Comparison of ENCODE assay signal across 31 cellular contexts in genomic region chr15:65402971-65403370, GRCh38. TPM values are rescaled to one million over a fixed set of nuclear protein-coding genes. Genes with fewer than 3 reads are reported as not detected.
"Had no signal": no experiment of that assay in that cellular context is flagged by ENCODE, and none has a peak within 500 bp of the region (broad histone marks: within the 10 kb centered on the region; RNA-seq: fewer than 3 reads in every experiment).

No MANE protein-coding gene starts in this region.

- H3K9me3 ChIP-seq: left lung, lower lobe of right lung, pancreas, prostate gland, stomach, testis, thyroid gland, transverse colon, upper lobe of right lung had no signal

- H3K4me1 ChIP-seq: lower lobe of right lung, prostate gland had no signal

- DNase-seq: hypothalamus; immature natural killer cell; left colon; left lung; lower lobe of right lung; mammary epithelial cell; mesenchymal stem cell; naive thymus-derived CD4-positive, alpha-beta T cell; retina; right cardiac atrium; stimulated activated CD4-positive, alpha-beta T cell treated with anti-CD3 and anti-CD28 coated beads, Interleukin-1b, Interleukin-23, amount 100 ng/mL, for 48 hours; stimulated activated CD4-positive, alpha-beta T cell treated with anti-CD3 and anti-CD28 coated beads, Interleukin-2, amount 100 ng/mL, for 48 hours; stimulated activated CD4-positive, alpha-beta T cell treated with anti-CD3 and anti-CD28 coated beads, Interleukin-4, amount 100 ng/mL, for 4 hours; stimulated activated CD8-positive, alpha-beta memory T cell treated with anti-CD3 and anti-CD28 coated beads, Interleukin-4, amount 100 ng/mL, for 48 hours; stimulated activated naive B cell treated with anti-CD40 and anti-IgM and Interleukin-4, amounts not matched to agents 10 μg/mL and 1 μg/mL and 100 μg/mL, for 72 hours; stimulated activated naive CD8-positive, alpha-beta T cell treated with anti-CD3 and anti-CD28 coated beads, Interleukin-15, Interleukin-2, amounts not matched to agents 100 U/mL and 50 U/mL, for 24 hours; stomach; testis; thyroid gland; transverse colon; upper lobe of right lung had no signal

- H3K27me3 ChIP-seq: pancreas, testis, thyroid gland had no signal

- H3K27ac ChIP-seq: left lung, lower lobe of right lung, pancreas, prostate gland, stomach, testis, thyroid gland, transverse colon, upper lobe of right lung had no signal

- ATAC-seq: left colon; left lung; lower lobe of right lung; naive thymus-derived CD4-positive, alpha-beta T cell; natural killer cell treated with Interleukin-12 subunit alpha and Interleukin-12 subunit beta and Interleukin-15 and Interleukin-18, amount 100 ng/mL, for 72 hours; pancreas; right cardiac atrium; stimulated activated naive B cell treated with anti-CD40 and anti-IgM and Interleukin-4, amounts not matched to agents 10 μg/mL and 1 μg/mL and 100 μg/mL, for 72 hours; stimulated activated naive CD8-positive, alpha-beta T cell treated with anti-CD3 and anti-CD28 coated beads, Interleukin-15, Interleukin-2, amounts not matched to agents 100 U/mL and 50 U/mL, for 24 hours; upper lobe of right lung had no signal

- FAIRE-seq: islet of Langerhans, kidney, pancreas, urothelium cell line had no signal

- H3K36me3 ChIP-seq: left lung, lower lobe of right lung, pancreas, prostate gland, stomach, thyroid gland, transverse colon, upper lobe of right lung had no signal

- H3K4me3 ChIP-seq: left lung, lower lobe of right lung, pancreas, prostate gland, smooth muscle cell, stomach, testis, thyroid gland, transverse colon, upper lobe of right lung had no signal

- H3K4me2 ChIP-seq: smooth muscle cell had no signal

RNA-seq across cellular contexts. Expression of gene IGDCC4, which starts 19.8 kb away (rescaled TPM):
- polyA plus RNA-seq: liver had no signal

RNA-seq across cellular contexts. Expression of gene IGDCC3, which starts 25.2 kb away (rescaled TPM):
- total RNA-seq: lower lobe of right lung; mammary epithelial cell; naive thymus-derived CD4-positive, alpha-beta T cell; natural killer cell treated with Interleukin-12 subunit alpha and Interleukin-12 subunit beta and Interleukin-15 and Interleukin-18, amount 100 ng/mL, for 72 hours; omental fat pad; sciatic nerve; transverse colon; upper lobe of right lung had no signal
- polyA plus RNA-seq: immature natural killer cell; liver; mammary epithelial cell; naive thymus-derived CD4-positive, alpha-beta T cell; pancreas had no signal
